Comparison of ENCODE assay signal across 8 cellular contexts in the genomic region with DNA sequence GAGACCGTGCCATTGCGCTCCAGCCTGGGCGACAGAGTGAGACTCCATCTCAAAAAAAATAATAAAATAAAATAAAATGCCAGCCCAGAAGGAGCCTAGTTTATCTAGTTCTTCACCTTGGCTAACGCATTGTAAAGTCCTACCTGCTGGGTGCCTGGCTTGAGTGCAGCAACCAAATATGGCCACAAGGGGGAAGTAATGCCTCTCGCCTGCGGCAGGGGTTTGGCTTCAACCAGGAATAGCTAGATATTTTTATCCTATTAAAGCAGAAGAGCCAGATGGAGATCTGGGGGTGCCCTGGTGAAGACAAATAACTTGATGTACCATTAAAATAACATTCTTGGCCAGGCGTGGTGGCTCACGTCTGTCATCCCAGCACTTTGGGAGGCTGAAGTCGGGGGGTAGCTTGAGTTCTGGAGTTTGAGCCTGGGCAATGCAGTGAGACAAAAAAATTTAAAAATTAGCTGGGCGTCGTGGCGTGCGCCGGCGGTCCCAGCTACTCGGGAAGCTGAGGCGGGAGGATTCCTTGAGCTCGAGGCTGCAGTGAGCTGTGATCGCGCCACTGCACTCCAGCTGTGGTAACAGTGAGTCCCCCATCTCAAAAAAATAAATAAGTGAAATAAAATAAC. TPM values are rescaled to one million over a fixed set of nuclear protein-coding genes. Genes with fewer than 3 reads are reported as not detected.
A peak's percentile ranks its signal among the peaks of the same experiment; 100 is the strongest.
DNase-seq lines count a peak whose midpoint lies in the region; ATAC-seq and TF ChIP-seq lines count a peak whose summit lies in the region.

No MANE protein-coding gene starts in this region.

- H3K36me3 ChIP-seq in Loucy (ENCODE audit: insufficient read depth, low read length) = no peaks in the 10 kb centered on the region

- TF ChIP-seq CTCF in Loucy (conservative IDR thresholded peaks at IDR 0.05; ENCODE audit: low read length) = peak; percentile 91
- TF ChIP-seq CTCF in neural crest cell (conservative IDR thresholded peaks at IDR 0.05) = peak; percentile 95

- H3K9me3 ChIP-seq in Loucy (ENCODE audit: insufficient read depth, low read depth, low read length) = no peaks in the 10 kb centered on the region

- H3K27me3 Mint-ChIP-seq in activated T-cell treated with anti-CD3 and anti-CD28 coated beads, Interleukin-2, amount 50 U/mL, for 72 hours (ENCODE audit: low read depth) = peaks cover 26% of the 10 kb centered on the region
- peaks cover 20% of the 10 kb centered on the region for H3K27me3 Mint-ChIP-seq in neural crest cell (ENCODE audit: low read depth)
- peaks cover 29% of the 10 kb centered on the region for H3K27me3 Mint-ChIP-seq in stimulated activated naive CD8-positive, alpha-beta T cell treated with anti-CD3 and anti-CD28 coated beads, Interleukin-15, amount 100 ng/mL, for 72 hours

- no peaks in the 10 kb centered on the region for H3K27me3 ChIP-seq in Loucy (ENCODE audit: insufficient read depth, low read length, poor library complexity, severe bottlenecking)

- H3K4me1 ChIP-seq in Loucy (ENCODE audit: insufficient read depth, low read length, poor library complexity, severe bottlenecking) = no peaks in the 10 kb centered on the region

- DNase-seq in DMS153 (lab: John Stamatoyannopoulos, UW) (peak; percentile 74), RPMI7951 (ENCODE audit: low read depth) (peak; percentile 62), fibroblast of peridontal ligament (ENCODE audit: extremely low read depth) (peak; percentile 63), neural crest cell (ENCODE audit: low read depth, low spot score) (peak; percentile 78)
- DNase-seq in activated T-cell treated with anti-CD3 and anti-CD28 coated beads, Interleukin-2, amount 50 U/mL, for 72 hours = peak; percentile 69 to 71
- peak; percentile 60 to 69 for DNase-seq in stimulated activated naive CD8-positive, alpha-beta T cell treated with anti-CD3 and anti-CD28 coated beads, Interleukin-15, amount 100 ng/mL, for 72 hours

- H2AFZ ChIP-seq in Loucy (ENCODE audit: low read length) = peak overlapping the region; percentile 36

- H3F3A ChIP-seq in Loucy (ENCODE audit: low read depth) = no peaks in the 10 kb centered on the region

- ATAC-seq in activated T-cell treated with anti-CD3 and anti-CD28 coated beads, Interleukin-2, amount 50 U/mL, for 72 hours (replicated peaks in 1 of 2) = peak; percentile 57 to 71
- ATAC-seq in stimulated activated naive CD8-positive, alpha-beta T cell treated with anti-CD3 and anti-CD28 coated beads, Interleukin-15, amount 100 ng/mL, for 72 hours = peak; percentile 79
- ATAC-seq in HG02981 (IDR thresholded peaks at IDR 0.05; ENCODE audit: unreplicated experiment) = no peak

- peak overlapping the region in 1 of 2 donors; percentile 28 for H3K4me3 Mint-ChIP-seq in activated T-cell treated with anti-CD3 and anti-CD28 coated beads, Interleukin-2, amount 50 U/mL, for 72 hours
- H3K4me3 Mint-ChIP-seq in neural crest cell = no peak overlapping the region
- no peak overlapping the region for H3K4me3 Mint-ChIP-seq in stimulated activated naive CD8-positive, alpha-beta T cell treated with anti-CD3 and anti-CD28 coated beads, Interleukin-15, amount 100 ng/mL, for 72 hours

- no peak overlapping the region for H3K4me3 ChIP-seq in Loucy (ENCODE audit: low read length, poor library complexity, severe bottlenecking)

- H3K79me2 ChIP-seq in Loucy (ENCODE audit: insufficient read depth, low read length) = no peaks in the 10 kb centered on the region

- no peak overlapping the region for H3K4me2 ChIP-seq in Loucy (ENCODE audit: low read depth, low read length, poor library complexity, severe bottlenecking)

- no peak overlapping the region for H3K9ac ChIP-seq in Loucy (ENCODE audit: low read depth, low read length, poor library complexity, severe bottlenecking)

- H4K20me1 ChIP-seq in Loucy (ENCODE audit: insufficient read depth, low read length, poor library complexity, severe bottlenecking) = no peaks in the 10 kb centered on the region

- H3K9me2 ChIP-seq in Loucy (replicated peaks; ENCODE audit: low read depth, low read length) = no peaks in the 10 kb centered on the region

- no peaks in the 10 kb centered on the region for H3K9me3 Mint-ChIP-seq in activated T-cell treated with anti-CD3 and anti-CD28 coated beads, Interleukin-2, amount 50 U/mL, for 72 hours
- H3K9me3 Mint-ChIP-seq in neural crest cell = no peaks in the 10 kb centered on the region
- no peaks in the 10 kb centered on the region for H3K9me3 Mint-ChIP-seq in stimulated activated naive CD8-positive, alpha-beta T cell treated with anti-CD3 and anti-CD28 coated beads, Interleukin-15, amount 100 ng/mL, for 72 hours

- H3K4me1 Mint-ChIP-seq in activated T-cell treated with anti-CD3 and anti-CD28 coated beads, Interleukin-2, amount 50 U/mL, for 72 hours (ENCODE audit: low read depth) = peaks cover 4% of the 10 kb centered on the region
- H3K4me1 Mint-ChIP-seq in neural crest cell = peaks cover 26% of the 10 kb centered on the region
- H3K4me1 Mint-ChIP-seq in stimulated activated naive CD8-positive, alpha-beta T cell treated with anti-CD3 and anti-CD28 coated beads, Interleukin-15, amount 100 ng/mL, for 72 hours = no peaks in the 10 kb centered on the region

- no peaks in the 10 kb centered on the region for H3K36me3 Mint-ChIP-seq in activated T-cell treated with anti-CD3 and anti-CD28 coated beads, Interleukin-2, amount 50 U/mL, for 72 hours (ENCODE audit: insufficient read depth in 2 of 2)
- H3K36me3 Mint-ChIP-seq in neural crest cell (ENCODE audit: low read depth) = no peaks in the 10 kb centered on the region

- H3K27ac Mint-ChIP-seq in activated T-cell treated with anti-CD3 and anti-CD28 coated beads, Interleukin-2, amount 50 U/mL, for 72 hours = peak overlapping the region; percentile 63
- H3K27ac Mint-ChIP-seq in neural crest cell (ENCODE audit: unreplicated experiment) = no peak overlapping the region
- no peak overlapping the region for H3K27ac Mint-ChIP-seq in stimulated activated naive CD8-positive, alpha-beta T cell treated with anti-CD3 and anti-CD28 coated beads, Interleukin-15, amount 100 ng/mL, for 72 hours

RNA-seq across cellular contexts. Expression of a gene that starts 20.6 kb away (rescaled TPM):
- total RNA-seq in RPMI7951 (2014; rRNA removed; shearing (Covaris generic)) = not detected in 2 replicates
- 10 to 100 TPM in 1 of 2 donors, 1 to 10 TPM in 1; 8.5 to 11.3 TPM for total RNA-seq in activated T-cell treated with anti-CD3 and anti-CD28 coated beads, Interleukin-2, amount 50 U/mL, for 72 hours
- total RNA-seq in neural crest cell = 42.6 and 42.7 TPM in 2 replicates

RNA-seq across cellular contexts. Expression of a gene that starts 27.9 kb away (rescaled TPM):
- total RNA-seq in RPMI7951 (2014; rRNA removed; shearing (Covaris generic)) = 30.4 and 30.5 TPM in 2 replicates
- 10 to 100 TPM; 21.5 to 23.5 TPM for total RNA-seq in activated T-cell treated with anti-CD3 and anti-CD28 coated beads, Interleukin-2, amount 50 U/mL, for 72 hours
- 46.6 and 47.3 TPM in 2 replicates for total RNA-seq in neural crest cell
